In genomic region chr7:151429232-151429554, GRCh38 we compare ENCODE assay signal across 1 cellular context.
TF ChIP-seq lines count a peak whose summit lies in the region.

No MANE protein-coding gene starts in this region.

TF ChIP-seq in A549, 52 proteins besides CTCF, POLR2A, EP300 and RAD21 (continued from another document):
- TF ChIP-seq, protein P1, sequence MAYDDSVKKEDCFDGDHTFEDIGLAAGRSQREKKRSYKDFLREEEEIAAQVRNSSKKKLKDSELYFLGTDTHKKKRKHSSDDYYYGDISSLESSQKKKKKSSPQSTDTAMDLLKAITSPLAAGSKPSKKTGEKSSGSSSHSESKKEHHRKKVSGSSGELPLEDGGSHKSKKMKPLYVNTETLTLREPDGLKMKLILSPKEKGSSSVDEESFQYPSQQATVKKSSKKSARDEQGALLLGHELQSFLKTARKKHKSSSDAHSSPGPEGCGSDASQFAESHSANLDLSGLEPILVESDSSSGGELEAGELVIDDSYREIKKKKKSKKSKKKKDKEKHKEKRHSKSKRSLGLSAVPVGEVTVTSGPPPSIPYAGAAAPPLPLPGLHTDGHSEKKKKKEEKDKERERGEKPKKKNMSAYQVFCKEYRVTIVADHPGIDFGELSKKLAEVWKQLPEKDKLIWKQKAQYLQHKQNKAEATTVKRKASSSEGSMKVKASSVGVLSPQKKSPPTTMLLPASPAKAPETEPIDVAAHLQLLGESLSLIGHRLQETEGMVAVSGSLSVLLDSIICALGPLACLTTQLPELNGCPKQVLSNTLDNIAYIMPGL (CRISPR knock-in tag; IDR thresholded peaks at IDR 0.05; ENCODE audit: borderline replicate concordance): no peak
